In genomic region chr5:132961887-132962286, GRCh38 we compare ENCODE assay signal across 1 cellular context.
TF ChIP-seq lines count a peak whose summit lies in the region.

No MANE protein-coding gene starts in this region.

TF ChIP-seq in H1, 55 proteins besides CTCF, POLR2A, EP300 and RAD21 (continued from another document):
- TF ChIP-seq SP1 (IDR thresholded peaks at IDR 0.05; ENCODE audit: low read depth, low read length) = no peak
- TF ChIP-seq EZH2 (IDR thresholded peaks at IDR 0.05; ENCODE audit: low read depth, low read length, severe bottlenecking) = no peak
- TF ChIP-seq CTBP2 (IDR thresholded peaks at IDR 0.05; ENCODE audit: borderline replicate concordance, insufficient read depth, insufficient read length, low read length) = no peak
- no peak for TF ChIP-seq SRF (IDR thresholded peaks at IDR 0.05; ENCODE audit: low read depth, low read length)
- TF ChIP-seq NRF1 (IDR thresholded peaks at IDR 0.05; ENCODE audit: low read depth, low read length) = no peak
- TF ChIP-seq, protein P1, sequence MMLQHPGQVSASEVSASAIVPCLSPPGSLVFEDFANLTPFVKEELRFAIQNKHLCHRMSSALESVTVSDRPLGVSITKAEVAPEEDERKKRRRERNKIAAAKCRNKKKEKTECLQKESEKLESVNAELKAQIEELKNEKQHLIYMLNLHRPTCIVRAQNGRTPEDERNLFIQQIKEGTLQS (IDR thresholded peaks at IDR 0.05; ENCODE audit: insufficient read depth, low read depth, low read length) = no peak
- no peak for TF ChIP-seq SP4 (IDR thresholded peaks at IDR 0.05; ENCODE audit: low read length)
- no peak for TF ChIP-seq BCL11A (IDR thresholded peaks at IDR 0.05; ENCODE audit: low read depth in 2 of 2, low read length in 2 of 2)
- TF ChIP-seq, protein P2, sequence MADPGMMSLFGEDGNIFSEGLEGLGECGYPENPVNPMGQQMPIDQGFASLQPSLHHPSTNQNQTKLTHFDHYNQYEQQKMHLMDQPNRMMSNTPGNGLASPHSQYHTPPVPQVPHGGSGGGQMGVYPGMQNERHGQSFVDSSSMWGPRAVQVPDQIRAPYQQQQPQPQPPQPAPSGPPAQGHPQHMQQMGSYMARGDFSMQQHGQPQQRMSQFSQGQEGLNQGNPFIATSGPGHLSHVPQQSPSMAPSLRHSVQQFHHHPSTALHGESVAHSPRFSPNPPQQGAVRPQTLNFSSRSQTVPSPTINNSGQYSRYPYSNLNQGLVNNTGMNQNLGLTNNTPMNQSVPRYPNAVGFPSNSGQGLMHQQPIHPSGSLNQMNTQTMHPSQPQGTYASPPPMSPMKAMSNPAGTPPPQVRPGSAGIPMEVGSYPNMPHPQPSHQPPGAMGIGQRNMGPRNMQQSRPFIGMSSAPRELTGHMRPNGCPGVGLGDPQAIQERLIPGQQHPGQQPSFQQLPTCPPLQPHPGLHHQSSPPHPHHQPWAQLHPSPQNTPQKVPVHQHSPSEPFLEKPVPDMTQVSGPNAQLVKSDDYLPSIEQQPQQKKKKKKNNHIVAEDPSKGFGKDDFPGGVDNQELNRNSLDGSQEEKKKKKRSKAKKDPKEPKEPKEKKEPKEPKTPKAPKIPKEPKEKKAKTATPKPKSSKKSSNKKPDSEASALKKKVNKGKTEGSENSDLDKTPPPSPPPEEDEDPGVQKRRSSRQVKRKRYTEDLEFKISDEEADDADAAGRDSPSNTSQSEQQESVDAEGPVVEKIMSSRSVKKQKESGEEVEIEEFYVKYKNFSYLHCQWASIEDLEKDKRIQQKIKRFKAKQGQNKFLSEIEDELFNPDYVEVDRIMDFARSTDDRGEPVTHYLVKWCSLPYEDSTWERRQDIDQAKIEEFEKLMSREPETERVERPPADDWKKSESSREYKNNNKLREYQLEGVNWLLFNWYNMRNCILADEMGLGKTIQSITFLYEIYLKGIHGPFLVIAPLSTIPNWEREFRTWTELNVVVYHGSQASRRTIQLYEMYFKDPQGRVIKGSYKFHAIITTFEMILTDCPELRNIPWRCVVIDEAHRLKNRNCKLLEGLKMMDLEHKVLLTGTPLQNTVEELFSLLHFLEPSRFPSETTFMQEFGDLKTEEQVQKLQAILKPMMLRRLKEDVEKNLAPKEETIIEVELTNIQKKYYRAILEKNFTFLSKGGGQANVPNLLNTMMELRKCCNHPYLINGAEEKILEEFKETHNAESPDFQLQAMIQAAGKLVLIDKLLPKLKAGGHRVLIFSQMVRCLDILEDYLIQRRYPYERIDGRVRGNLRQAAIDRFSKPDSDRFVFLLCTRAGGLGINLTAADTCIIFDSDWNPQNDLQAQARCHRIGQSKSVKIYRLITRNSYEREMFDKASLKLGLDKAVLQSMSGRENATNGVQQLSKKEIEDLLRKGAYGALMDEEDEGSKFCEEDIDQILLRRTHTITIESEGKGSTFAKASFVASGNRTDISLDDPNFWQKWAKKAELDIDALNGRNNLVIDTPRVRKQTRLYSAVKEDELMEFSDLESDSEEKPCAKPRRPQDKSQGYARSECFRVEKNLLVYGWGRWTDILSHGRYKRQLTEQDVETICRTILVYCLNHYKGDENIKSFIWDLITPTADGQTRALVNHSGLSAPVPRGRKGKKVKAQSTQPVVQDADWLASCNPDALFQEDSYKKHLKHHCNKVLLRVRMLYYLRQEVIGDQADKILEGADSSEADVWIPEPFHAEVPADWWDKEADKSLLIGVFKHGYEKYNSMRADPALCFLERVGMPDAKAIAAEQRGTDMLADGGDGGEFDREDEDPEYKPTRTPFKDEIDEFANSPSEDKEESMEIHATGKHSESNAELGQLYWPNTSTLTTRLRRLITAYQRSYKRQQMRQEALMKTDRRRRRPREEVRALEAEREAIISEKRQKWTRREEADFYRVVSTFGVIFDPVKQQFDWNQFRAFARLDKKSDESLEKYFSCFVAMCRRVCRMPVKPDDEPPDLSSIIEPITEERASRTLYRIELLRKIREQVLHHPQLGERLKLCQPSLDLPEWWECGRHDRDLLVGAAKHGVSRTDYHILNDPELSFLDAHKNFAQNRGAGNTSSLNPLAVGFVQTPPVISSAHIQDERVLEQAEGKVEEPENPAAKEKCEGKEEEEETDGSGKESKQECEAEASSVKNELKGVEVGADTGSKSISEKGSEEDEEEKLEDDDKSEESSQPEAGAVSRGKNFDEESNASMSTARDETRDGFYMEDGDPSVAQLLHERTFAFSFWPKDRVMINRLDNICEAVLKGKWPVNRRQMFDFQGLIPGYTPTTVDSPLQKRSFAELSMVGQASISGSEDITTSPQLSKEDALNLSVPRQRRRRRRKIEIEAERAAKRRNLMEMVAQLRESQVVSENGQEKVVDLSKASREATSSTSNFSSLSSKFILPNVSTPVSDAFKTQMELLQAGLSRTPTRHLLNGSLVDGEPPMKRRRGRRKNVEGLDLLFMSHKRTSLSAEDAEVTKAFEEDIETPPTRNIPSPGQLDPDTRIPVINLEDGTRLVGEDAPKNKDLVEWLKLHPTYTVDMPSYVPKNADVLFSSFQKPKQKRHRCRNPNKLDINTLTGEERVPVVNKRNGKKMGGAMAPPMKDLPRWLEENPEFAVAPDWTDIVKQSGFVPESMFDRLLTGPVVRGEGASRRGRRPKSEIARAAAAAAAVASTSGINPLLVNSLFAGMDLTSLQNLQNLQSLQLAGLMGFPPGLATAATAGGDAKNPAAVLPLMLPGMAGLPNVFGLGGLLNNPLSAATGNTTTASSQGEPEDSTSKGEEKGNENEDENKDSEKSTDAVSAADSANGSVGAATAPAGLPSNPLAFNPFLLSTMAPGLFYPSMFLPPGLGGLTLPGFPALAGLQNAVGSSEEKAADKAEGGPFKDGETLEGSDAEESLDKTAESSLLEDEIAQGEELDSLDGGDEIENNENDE (IDR thresholded peaks at IDR 0.05; ENCODE audit: insufficient replicate concordance, low read length) = no peak
- TF ChIP-seq FOSL1 (IDR thresholded peaks at IDR 0.05; ENCODE audit: insufficient read depth, low read depth, low read length) = no peak
- TF ChIP-seq KDM5A (IDR thresholded peaks at IDR 0.05; ENCODE audit: low read length) = no peak
- no peak for TF ChIP-seq POLR2AphosphoS5 (IDR thresholded peaks at IDR 0.05; ENCODE audit: low read depth, low read length)
- TF ChIP-seq RXRA (IDR thresholded peaks at IDR 0.05; ENCODE audit: insufficient read depth, low read depth, low read length) = no peak
- TF ChIP-seq CHD2 (IDR thresholded peaks at IDR 0.05; ENCODE audit: low read length) = no peak
- TF ChIP-seq, protein P3, sequence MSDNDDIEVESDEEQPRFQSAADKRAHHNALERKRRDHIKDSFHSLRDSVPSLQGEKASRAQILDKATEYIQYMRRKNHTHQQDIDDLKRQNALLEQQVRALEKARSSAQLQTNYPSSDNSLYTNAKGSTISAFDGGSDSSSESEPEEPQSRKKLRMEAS (IDR thresholded peaks at IDR 0.05) = no peak
